1 cellular context compared by ENCODE assay signal in genomic region chr6:168641455-168641854, GRCh38.
TF ChIP-seq lines count a peak whose summit lies in the region.

No MANE protein-coding gene starts in this region.

TF ChIP-seq in GM23338, 12 proteins besides CTCF, POLR2A, EP300 and RAD21:
- peak; percentile 63; the same call in 1 of the 2 replicates for TF ChIP-seq ZNF462 (CRISPR knock-in tag; IDR thresholded peaks at IDR 0.05)
- TF ChIP-seq EZH2 (IDR thresholded peaks at IDR 0.05; ENCODE audit: low read depth, unreplicated experiment), result no peak
